ENCODE assay signal across 7 cellular contexts in the genomic region with DNA sequence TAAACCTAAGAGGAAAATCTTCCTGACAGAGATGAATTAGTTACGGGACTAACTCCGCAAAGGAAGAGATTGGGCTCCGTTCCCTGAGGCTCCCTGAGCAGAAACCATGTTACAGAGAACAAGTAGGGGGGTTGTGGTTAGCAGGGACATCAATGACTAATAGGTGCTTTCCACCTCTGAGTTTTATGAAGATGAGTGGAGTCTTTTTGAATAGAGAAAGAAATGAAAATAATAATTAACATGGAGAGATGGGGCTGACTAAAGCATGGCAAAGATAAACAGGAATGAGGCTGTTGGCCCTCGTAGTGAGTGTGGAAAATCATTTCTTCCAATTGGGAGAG. TPM values are rescaled to one million over a fixed set of nuclear protein-coding genes. Genes with fewer than 3 reads are reported as not detected.
DNase-seq lines count a peak whose midpoint lies in the region; ATAC-seq, FAIRE-seq and TF ChIP-seq lines count a peak whose summit lies in the region.

No MANE protein-coding gene starts in this region.

- ATAC-seq in GM18867 (IDR thresholded peaks at IDR 0.05; ENCODE audit: unreplicated experiment) (peak; percentile 98), HG02588 (IDR thresholded peaks at IDR 0.05; ENCODE audit: unreplicated experiment) (peak; percentile 89), gastrocnemius medialis (no peak)

- no peaks in the 10 kb centered on the region for H3K4me1 ChIP-seq in gastrocnemius medialis

- intact Hi-C loops in gastrocnemius medialis (cut with DNase I; ENCODE audit: low total_unique reads): no loop called here

- no peak for TF ChIP-seq CTCF in epithelial cell of proximal tubule (conservative IDR thresholded peaks at IDR 0.05; ENCODE audit: low read depth, low read length)
- no peak for TF ChIP-seq CTCF in gastrocnemius medialis (IDR thresholded peaks at IDR 0.05 in 4 of 5, conservative IDR thresholded peaks at IDR 0.05 in 1 of 5)
- TF ChIP-seq CTCF in D721Med (IDR thresholded peaks at IDR 0.05; ENCODE audit: insufficient read depth, missing control alignments): no peak

- FAIRE-seq in RCC 7860 (lab: Jason Lieb, UNC) (peak; percentile 98), D721Med (lab: Jason Lieb, UNC) (no peak)

- DNase-seq in RCC 7860 (ENCODE audit: low spot score) (peak; percentile 97), epithelial cell of proximal tubule (ENCODE audit: low read depth) (peak; percentile 94), LoVo (ENCODE audit: low spot score) (no peak), gastrocnemius medialis (no peak), D721Med (ENCODE audit: insufficient read length, low spot score) (no peak)

- no peaks in the 10 kb centered on the region for H3K27me3 ChIP-seq in gastrocnemius medialis

- in situ Hi-C loops in gastrocnemius medialis (cut with MboI; ENCODE audit: low sequenced_read_pairs in 4 of 4): no loop called here

- no peaks in the 10 kb centered on the region for H3K9me3 ChIP-seq in gastrocnemius medialis

- H3K4me3 ChIP-seq in epithelial cell of proximal tubule (ENCODE audit: low read depth, low read length) (peak overlapping the region; percentile 13), gastrocnemius medialis (no peak overlapping the region)

- no peak for TF ChIP-seq POLR2A in gastrocnemius medialis (IDR thresholded peaks at IDR 0.05)

- H3K27ac ChIP-seq in gastrocnemius medialis: no peak overlapping the region

- no peaks in the 10 kb centered on the region for H3K36me3 ChIP-seq in gastrocnemius medialis

RNA-seq across cellular contexts. Expression of a gene that starts 47.5 kb away (rescaled TPM):
- total RNA-seq in epithelial cell of proximal tubule: 153 and 218 TPM in 2 replicates
- 100 to 1,000 TPM in 2 of 4 donors, 10 to 100 TPM in 2; 82.3 to 125 (median 107) TPM for total RNA-seq in gastrocnemius medialis

Comparison
In these comparisons a context has a peak if more than half of its experiments do, and no peak if none do; other contexts are left out.
1. ATAC-seq: peak in GM18867 (single experiment) and HG02588 (single experiment); none in gastrocnemius medialis (0 of 2).
2. DNase-seq: peak in RCC 7860 (single experiment) and epithelial cell of proximal tubule (single experiment); none in LoVo (single experiment), gastrocnemius medialis (0 of 2) and D721Med (single experiment).